In the genomic region with DNA sequence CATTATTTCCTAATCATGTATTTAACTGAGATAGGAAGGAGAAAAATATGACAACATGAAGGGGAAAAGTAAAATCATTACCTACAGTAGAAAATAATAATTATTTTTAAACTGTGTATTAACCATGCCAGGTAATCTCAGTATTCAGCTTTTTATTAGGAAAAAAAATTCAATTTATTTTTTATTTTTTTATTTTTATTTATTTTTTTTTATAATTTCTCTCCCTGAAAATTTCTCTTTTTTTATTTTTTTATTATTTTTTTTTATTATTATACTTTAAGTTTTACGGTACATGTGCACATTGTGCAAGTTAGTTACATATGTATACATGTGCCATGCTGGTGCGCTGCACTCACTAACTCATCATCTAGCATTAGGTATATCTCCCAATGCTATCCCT, we compare ENCODE assay signal across 4 cellular contexts.
DNase-seq lines count a peak whose midpoint lies in the region; FAIRE-seq lines count a peak whose summit lies in the region.
"Not testable (repeated sequence)": the region's sequence is repeated elsewhere in the genome, so short reads cannot be mapped to it uniquely, and the experiment has no call there.

No MANE protein-coding gene starts in this region.

- FAIRE-seq in G401.6 (lab: Jason Lieb, UNC) (peak; percentile 54), TTC549 (lab: Jason Lieb, UNC) (peak; percentile 79), colon (lab: Jason Lieb, UNC) (peak; percentile 14), frontal cortex (lab: Jason Lieb, UNC) (peak; percentile 92)

- DNase-seq in frontal cortex (ENCODE audit: low spot score in 2 of 2), result not testable (repeated sequence)
